8 cellular contexts compared by ENCODE assay signal in genomic region chr14:55411426-55412389, GRCh38. TPM values are rescaled to one million over a fixed set of nuclear protein-coding genes. Genes with fewer than 3 reads are reported as not detected.
A peak's percentile ranks its signal among the peaks of the same experiment; 100 is the strongest.
DNase-seq lines count a peak whose midpoint lies in the region; ATAC-seq and TF ChIP-seq lines count a peak whose summit lies in the region.

Gene ATG14 (minus strand): TSS chr14:55411830. CDS start chr14:55411822, 8 bp downstream.

- 3% methylated on average over 57 of the region's 57 CpGs for WGBS in urinary bladder

- H3K27ac ChIP-seq in right atrium auricular region: peak within 1 kb of the TSS; percentile 87 to 88
- peak within 1 kb of the TSS; percentile 89 for H3K27ac ChIP-seq in urinary bladder (ENCODE audit: low read depth)

- no peak for TF ChIP-seq CTCF in GM12875 (IDR thresholded peaks at IDR 0.05; ENCODE audit: borderline replicate concordance, insufficient read depth, low read depth, low read length)
- TF ChIP-seq CTCF in right atrium auricular region (IDR thresholded peaks at IDR 0.05): no peak

- H3K36me3 ChIP-seq in right atrium auricular region: no peaks in the 10 kb centered on the region
- H3K36me3 ChIP-seq in urinary bladder (ENCODE audit: insufficient read depth): no peaks in the 10 kb centered on the region

- H3K4me1 ChIP-seq in right atrium auricular region (peaks cover 0 to 23% of the 10 kb centered on the region in 2 donors), urinary bladder (ENCODE audit: insufficient read depth) (no peaks in the 10 kb centered on the region)

- H3K27me3 ChIP-seq in right atrium auricular region: no peaks in the 10 kb centered on the region

- peak within 1 kb of the TSS; percentile 97 for H3K4me3 ChIP-seq in GM12875 (ENCODE audit: low read depth, low read length)
- peak within 1 kb of the TSS; percentile 85 to 90 for H3K4me3 ChIP-seq in right atrium auricular region
- peak within 1 kb of the TSS; percentile 86 for H3K4me3 ChIP-seq in urinary bladder (ENCODE audit: low read depth, low read length)

- peak; percentile 95 for ATAC-seq in HG02678 (IDR thresholded peaks at IDR 0.05; ENCODE audit: unreplicated experiment)

- H3K9me3 ChIP-seq in right atrium auricular region: no peaks in the 10 kb centered on the region

- DNase-seq in NCI-H1417 (lab: John Stamatoyannopoulos, UW): peak; percentile 88 to 92 (median 90)
- DNase-seq in T follicular helper cell (ENCODE audit: low read depth): peak; percentile 61
- DNase-seq in amniotic epithelial cell (ENCODE audit: low read depth): peak; percentile 76
- peak; percentile 88 for DNase-seq in right atrium auricular region (ENCODE audit: low spot score)
- no peak for DNase-seq in pulmonary artery endothelial cell (ENCODE audit: low read depth, low spot score)

RNA-seq across cellular contexts. Expression of gene ATG14, which starts in this region (rescaled TPM):
- total RNA-seq in right atrium auricular region (10 to 100 TPM in 1 of 2 donors, 1 to 10 TPM in 1; 6.7 to 11.1 TPM), pulmonary artery endothelial cell (13.1 and 15.3 TPM in 2 replicates), urinary bladder (24.7 TPM)
- polyA plus RNA-seq in urinary bladder: 9.7 TPM
